8 cellular contexts compared by ENCODE assay signal in genomic region chr7:30974605-30975256, GRCh38. TPM values are rescaled to one million over a fixed set of nuclear protein-coding genes. Genes with fewer than 3 reads are reported as not detected.
DNase-seq lines count a peak whose midpoint lies in the region; FAIRE-seq and TF ChIP-seq lines count a peak whose summit lies in the region.

No MANE protein-coding gene starts in this region.

- TF ChIP-seq CTCF in HFFc6 (IDR thresholded peaks at IDR 0.05) (peak; percentile 85), Loucy (conservative IDR thresholded peaks at IDR 0.05; ENCODE audit: low read length) (peak; percentile 81), sigmoid colon (IDR thresholded peaks at IDR 0.05) (peak; percentile 37 to 61 (median 52))

- intact Hi-C loops in activated CD4-positive, alpha-beta memory T cell treated with anti-CD3 and anti-CD28 coated beads for 36 hours (cut with micrococcal nuclease): loop anchor here (1.0 to 2.0 kb wide), 2 partner anchors 36 to 174 kb away; no protein-coding TSS in a partner anchor
- intact Hi-C loops in sigmoid colon (cut with DNase I): loop anchor here (2.0 kb wide), 1 partner anchor 174 kb away; no protein-coding TSS in a partner anchor

- H3K9me3 ChIP-seq in Loucy (ENCODE audit: insufficient read depth, low read depth, low read length): no peaks in the 10 kb centered on the region
- H3K9me3 ChIP-seq in sigmoid colon: no peaks in the 10 kb centered on the region

- no peak overlapping the region for H3K27ac ChIP-seq in sigmoid colon

- peaks cover 43% of the 10 kb centered on the region for H3K27me3 Mint-ChIP-seq in HFFc6 (ENCODE audit: insufficient read depth)
- peaks cover 16% of the 10 kb centered on the region for H3K27me3 Mint-ChIP-seq in activated CD4-positive, alpha-beta memory T cell treated with anti-CD3 and anti-CD28 coated beads for 36 hours

- no peaks in the 10 kb centered on the region for H3K4me1 ChIP-seq in Loucy (ENCODE audit: insufficient read depth, low read length, poor library complexity, severe bottlenecking)
- peaks cover 0 to 6% (median 0%) of the 10 kb centered on the region in 4 donors for H3K4me1 ChIP-seq in sigmoid colon

- H3K9me3 Mint-ChIP-seq in HFFc6: no peaks in the 10 kb centered on the region
- H3K9me3 Mint-ChIP-seq in activated CD4-positive, alpha-beta memory T cell treated with anti-CD3 and anti-CD28 coated beads for 36 hours: no peaks in the 10 kb centered on the region

- no peaks in the 10 kb centered on the region for H3K4me1 Mint-ChIP-seq in HFFc6 (ENCODE audit: low read depth)
- peaks cover 2% of the 10 kb centered on the region for H3K4me1 Mint-ChIP-seq in activated CD4-positive, alpha-beta memory T cell treated with anti-CD3 and anti-CD28 coated beads for 36 hours (ENCODE audit: low read depth)

- 5 to 24% methylated on average over 7 of the region's 7 CpGs for WGBS in sigmoid colon, 2 donors

- no peak for TF ChIP-seq EP300 in sigmoid colon (IDR thresholded peaks at IDR 0.05)

- H3K4me3 ChIP-seq in Loucy (ENCODE audit: low read length, poor library complexity, severe bottlenecking) (no peak overlapping the region), sigmoid colon (no peak overlapping the region)

- H3K27me3 ChIP-seq in Loucy (ENCODE audit: insufficient read depth, low read length, poor library complexity, severe bottlenecking) (no peaks in the 10 kb centered on the region), sigmoid colon (peaks cover 0 to 4% (median 0%) of the 10 kb centered on the region in 3 donors)

- H3F3A ChIP-seq in Loucy (ENCODE audit: low read depth): no peaks in the 10 kb centered on the region

- no peak overlapping the region for H3K27ac Mint-ChIP-seq in HFFc6
- H3K27ac Mint-ChIP-seq in activated CD4-positive, alpha-beta memory T cell treated with anti-CD3 and anti-CD28 coated beads for 36 hours: no peak overlapping the region

- H3K9ac ChIP-seq in Loucy (ENCODE audit: low read depth, low read length, poor library complexity, severe bottlenecking): no peak overlapping the region

- TF ChIP-seq POLR2A in GM12891 (IDR thresholded peaks at IDR 0.05; ENCODE audit: low read depth, low read length): no peak
- no peak for TF ChIP-seq POLR2A in sigmoid colon (IDR thresholded peaks at IDR 0.05)

- no peak overlapping the region for H3K4me3 Mint-ChIP-seq in HFFc6
- H3K4me3 Mint-ChIP-seq in activated CD4-positive, alpha-beta memory T cell treated with anti-CD3 and anti-CD28 coated beads for 36 hours: no peak overlapping the region

- peak; percentile 64 for DNase-seq in AG08395 (ENCODE audit: low spot score)
- DNase-seq in GM12891 (ENCODE audit: insufficient read length, low spot score): peak; percentile 75
- no peak for DNase-seq in HFFc6
- peak; percentile 80 for DNase-seq in activated CD4-positive, alpha-beta memory T cell treated with anti-CD3 and anti-CD28 coated beads for 36 hours
- peak; percentile 65 for DNase-seq in glomerular visceral epithelial cell (ENCODE audit: extremely low spot score)
- DNase-seq in sigmoid colon: peak; percentile 62
- DNase-seq in epidermal melanocyte (ENCODE audit: insufficient read length, low spot score): no peak

- CTCF ChIA-PET in activated CD4-positive, alpha-beta memory T cell treated with anti-CD3 and anti-CD28 coated beads for 36 hours (lab: Charles Lee): interaction anchor here (2.4 to 3.1 kb wide), 3 partner anchors 9 to 148 kb away, joined by 10 to 23 read pairs (median 11); no protein-coding TSS in a partner anchor

- H3K36me3 ChIP-seq in Loucy (ENCODE audit: insufficient read depth, low read length) (no peaks in the 10 kb centered on the region), sigmoid colon (no peaks in the 10 kb centered on the region)

- no peaks in the 10 kb centered on the region for H3K79me2 ChIP-seq in Loucy (ENCODE audit: insufficient read depth, low read length)

- no peaks in the 10 kb centered on the region for H3K9me2 ChIP-seq in Loucy (replicated peaks; ENCODE audit: low read depth, low read length)

- no peaks in the 10 kb centered on the region for H3K36me3 Mint-ChIP-seq in HFFc6 (ENCODE audit: low read depth)
- no peaks in the 10 kb centered on the region for H3K36me3 Mint-ChIP-seq in activated CD4-positive, alpha-beta memory T cell treated with anti-CD3 and anti-CD28 coated beads for 36 hours

- 0 out of 2 replicates have a peak overlapping the region, but pooled peaks have one; percentile 20 for H2AFZ ChIP-seq in Loucy (ENCODE audit: low read length)

- no peak overlapping the region for H3K4me2 ChIP-seq in Loucy (ENCODE audit: low read depth, low read length, poor library complexity, severe bottlenecking)

- H4K20me1 ChIP-seq in Loucy (ENCODE audit: insufficient read depth, low read length, poor library complexity, severe bottlenecking): no peaks in the 10 kb centered on the region

- peak; percentile 95 for FAIRE-seq in GM12891 (lab: Jason Lieb, UNC)

- POLR2A ChIA-PET in activated CD4-positive, alpha-beta memory T cell treated with anti-CD3 and anti-CD28 coated beads for 36 hours (lab: Charles Lee): no interaction called here

TF ChIP-seq in GM12891, 5 proteins besides CTCF, POLR2A, EP300 and RAD21:
- TF ChIP-seq POLR2AphosphoS5 (IDR thresholded peaks at IDR 0.05; ENCODE audit: low read depth, low read length) (no peak), TAF1 (IDR thresholded peaks at IDR 0.05; ENCODE audit: low read depth, low read length) (no peak), PAX5 (IDR thresholded peaks at IDR 0.05; ENCODE audit: insufficient read depth, low read length, severe bottlenecking) (no peak), SPI1 (IDR thresholded peaks at IDR 0.05; ENCODE audit: low read depth, low read length) (no peak), POU2F2 (IDR thresholded peaks at IDR 0.05; ENCODE audit: low read depth, low read length) (peak; percentile 63; the same call in 1 of the 2 replicates)

RNA-seq across cellular contexts. Expression of gene GHRHR, which starts 11.0 kb away (rescaled TPM):
- not detected for polyA plus RNA-seq in GM12891 (2012; ENCODE audit: low read depth, missing spikeins)
- total RNA-seq in HFFc6 (2021; fragmentation: NEBNext Ultra II Directional; extraction: Animal tissue kit (Norgen Biotek cat#: 25700)): not detected
- not detected for total RNA-seq in activated CD4-positive, alpha-beta memory T cell treated with anti-CD3 and anti-CD28 coated beads for 36 hours
- total RNA-seq in sigmoid colon: not detected
- polyA plus RNA-seq in sigmoid colon: not detected

Comparison
In these comparisons a context has a peak if more than half of its experiments do, and no peak if none do; other contexts are left out.
1. DNase-seq: peak in AG08395 (single experiment), GM12891 (single experiment), activated CD4-positive, alpha-beta memory T cell treated with anti-CD3 and anti-CD28 coated beads for 36 hours (single experiment), glomerular visceral epithelial cell (single experiment) and sigmoid colon (single experiment); none in HFFc6 (single experiment) and epidermal melanocyte (single experiment).
2. Peak in every context shown above with its lines, with median percentiles within 50 percentile points of each other: CTCF ChIP-seq.